8 cellular contexts compared by ENCODE assay signal in the genomic region with DNA sequence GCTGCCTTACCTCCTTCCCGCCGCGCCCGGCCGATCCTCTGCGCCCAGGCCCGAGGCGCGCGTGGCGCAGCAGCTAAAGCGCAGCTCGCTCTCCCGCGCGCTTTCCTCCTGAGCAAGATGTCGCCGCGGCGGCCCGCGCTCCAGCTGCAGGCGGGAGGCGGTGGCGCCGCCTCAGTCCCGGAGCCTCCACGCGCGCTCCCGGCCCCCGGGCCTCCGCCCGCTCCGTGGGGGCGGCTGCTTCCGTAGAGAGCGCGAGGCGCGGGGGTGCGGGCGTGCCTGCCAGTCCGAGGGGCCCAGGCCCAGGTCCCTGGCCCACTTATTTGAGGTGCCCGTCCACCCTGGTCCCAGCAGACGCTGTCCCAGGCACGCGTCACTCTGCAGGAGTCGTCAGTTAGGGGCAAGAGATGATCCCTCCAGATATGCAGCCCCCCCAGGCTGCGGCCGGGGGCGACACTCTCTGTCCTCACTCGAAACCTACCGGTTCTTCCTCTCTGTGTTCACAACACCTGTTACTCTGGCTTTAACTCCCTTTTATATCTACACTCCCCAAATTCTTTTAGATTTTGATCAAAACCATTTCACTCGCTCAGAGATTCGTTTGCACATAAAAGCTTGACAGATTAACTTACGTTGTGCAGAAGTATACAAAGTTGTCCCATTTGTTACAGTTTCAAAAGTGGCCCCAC. TPM values are rescaled to one million over a fixed set of nuclear protein-coding genes. Genes with fewer than 3 reads are reported as not detected.
DNase-seq lines count a peak whose midpoint lies in the region; ATAC-seq and TF ChIP-seq lines count a peak whose summit lies in the region.

A gene with protein sequence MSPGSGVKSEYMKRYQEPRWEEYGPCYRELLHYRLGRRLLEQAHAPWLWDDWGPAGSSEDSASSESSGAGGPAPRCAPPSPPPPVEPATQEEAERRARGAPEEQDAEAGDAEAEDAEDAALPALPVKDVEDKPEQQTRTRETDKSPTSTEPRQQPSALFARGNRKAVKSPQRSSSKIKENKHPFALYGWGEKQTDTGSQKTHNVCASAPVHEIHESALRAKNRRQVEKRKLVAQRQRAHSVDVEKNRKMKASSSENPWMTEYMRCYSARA (minus strand): TSS at position 146 of the 686 bp plus-strand sequence. CDS start 582 bp downstream, outside the sequence.

- H3K4me3 Mint-ChIP-seq in CD4-positive, alpha-beta memory T cell: peak within 1 kb of the TSS; percentile 87 to 95 (median 94)
- peak within 1 kb of the TSS; percentile 92 for H3K4me3 Mint-ChIP-seq in activated naive CD4-positive, alpha-beta T cell treated with anti-CD3 and anti-CD28 coated beads, Interleukin-2, amount 50 U/mL, for 24 hours
- H3K4me3 Mint-ChIP-seq in osteocyte (ENCODE audit: unreplicated experiment): peak within 1 kb of the TSS; percentile 81

- no peaks in the 10 kb centered on the region for H3K36me3 ChIP-seq in CD4-positive, alpha-beta memory T cell (ENCODE audit: insufficient read depth, low read length)
- no peaks in the 10 kb centered on the region for H3K36me3 ChIP-seq in upper lobe of right lung

- H3K36me3 Mint-ChIP-seq in CD4-positive, alpha-beta memory T cell: peaks cover 0 to 14% of the 10 kb centered on the region in 2 donors
- H3K36me3 Mint-ChIP-seq in activated naive CD4-positive, alpha-beta T cell treated with anti-CD3 and anti-CD28 coated beads, Interleukin-2, amount 50 U/mL, for 24 hours: no peaks in the 10 kb centered on the region
- H3K36me3 Mint-ChIP-seq in osteocyte (ENCODE audit: unreplicated experiment): no peaks in the 10 kb centered on the region

- peak within 1 kb of the TSS; percentile 68 for H3K27ac ChIP-seq in CD4-positive, alpha-beta memory T cell (ENCODE audit: low read depth, low read length)
- H3K27ac ChIP-seq in upper lobe of right lung: peak within 1 kb of the TSS; percentile 93

- TF ChIP-seq CTCF in osteocyte (IDR thresholded peaks at IDR 0.05): peak; percentile 5
- no peak for TF ChIP-seq CTCF in upper lobe of right lung (IDR thresholded peaks at IDR 0.05)

- ATAC-seq in GM19324 (IDR thresholded peaks at IDR 0.05; ENCODE audit: low FRiP score, unreplicated experiment): peak; percentile 46
- peak; percentile 34 for ATAC-seq in HG03378 (IDR thresholded peaks at IDR 0.05; ENCODE audit: unreplicated experiment)
- ATAC-seq in Right ventricle myocardium inferior: peak; percentile 85
- peak; percentile 78 for ATAC-seq in upper lobe of right lung

- H3K27me3 ChIP-seq in CD4-positive, alpha-beta memory T cell (ENCODE audit: insufficient read depth, low read length): no peaks in the 10 kb centered on the region
- no peaks in the 10 kb centered on the region for H3K27me3 ChIP-seq in upper lobe of right lung

- H3K9me3 ChIP-seq in CD4-positive, alpha-beta memory T cell (ENCODE audit: control insufficient read depth in 1 of 2, low read length in 2 of 2): no peaks in the 10 kb centered on the region
- H3K9me3 ChIP-seq in upper lobe of right lung: no peaks in the 10 kb centered on the region

- DNase-seq in CD4-positive, alpha-beta memory T cell: peak in 3 of 5 donors; percentile 72 to 75 (median 73)
- DNase-seq in RPMI7951 (ENCODE audit: low read depth) (peak; percentile 46), Right ventricle myocardium inferior (ENCODE audit: missing footprints) (peak; percentile 85), osteocyte (ENCODE audit: extremely low spot score, unreplicated experiment) (peak; percentile 84), upper lobe of right lung (peak; percentile 85)

- H3K4me1 Mint-ChIP-seq in CD4-positive, alpha-beta memory T cell: peaks cover 21 to 45% (median 35%) of the 10 kb centered on the region in 4 donors
- H3K4me1 Mint-ChIP-seq in activated naive CD4-positive, alpha-beta T cell treated with anti-CD3 and anti-CD28 coated beads, Interleukin-2, amount 50 U/mL, for 24 hours: peaks cover 37% of the 10 kb centered on the region
- H3K4me1 Mint-ChIP-seq in osteocyte (ENCODE audit: unreplicated experiment): peaks cover 19% of the 10 kb centered on the region

- peaks cover 4 to 6% of the 10 kb centered on the region in 2 donors for H3K27me3 Mint-ChIP-seq in CD4-positive, alpha-beta memory T cell
- no peaks in the 10 kb centered on the region for H3K27me3 Mint-ChIP-seq in activated naive CD4-positive, alpha-beta T cell treated with anti-CD3 and anti-CD28 coated beads, Interleukin-2, amount 50 U/mL, for 24 hours
- H3K27me3 Mint-ChIP-seq in osteocyte (ENCODE audit: unreplicated experiment): peaks cover 15% of the 10 kb centered on the region

- H3K4me3 ChIP-seq in CD4-positive, alpha-beta memory T cell (ENCODE audit: low read length in 2 of 2): peak within 1 kb of the TSS; percentile 67 to 76
- peak within 1 kb of the TSS; percentile 86 for H3K4me3 ChIP-seq in upper lobe of right lung

- H3K27ac Mint-ChIP-seq in CD4-positive, alpha-beta memory T cell: peak within 1 kb of the TSS; percentile 88 to 96 (median 92)
- H3K27ac Mint-ChIP-seq in activated naive CD4-positive, alpha-beta T cell treated with anti-CD3 and anti-CD28 coated beads, Interleukin-2, amount 50 U/mL, for 24 hours: peak within 1 kb of the TSS; percentile 78
- H3K27ac Mint-ChIP-seq in osteocyte (ENCODE audit: unreplicated experiment): peak within 1 kb of the TSS; percentile 4

- POLR2A ChIA-PET in CD4-positive, alpha-beta memory T cell (lab: Charles Lee; ENCODE audit: partially characterized antibody): interaction anchor here (0.5 to 3.9 kb wide), 14 partner anchors 9 to 608 kb away, joined by 3 to 21 read pairs (median 4); a partner anchor contains a TSS

- peaks cover 51% of the 10 kb centered on the region for H3K4me1 ChIP-seq in CD4-positive, alpha-beta memory T cell (ENCODE audit: insufficient read depth, low read length)
- H3K4me1 ChIP-seq in upper lobe of right lung: peaks cover 12% of the 10 kb centered on the region

- intact Hi-C loops in CD4-positive, alpha-beta memory T cell (cut with micrococcal nuclease): loop anchor here (1.0 to 5.0 kb wide), 5 partner anchors 72 to 606 kb away; a partner anchor contains a TSS
- intact Hi-C loops in Right ventricle myocardium inferior (cut with DNase I): loop anchor here (5.0 kb wide), 1 partner anchor 71 kb away; a partner anchor contains a TSS
- intact Hi-C loops in upper lobe of right lung (cut with DNase I): no loop called here

- CTCF ChIA-PET in CD4-positive, alpha-beta memory T cell (lab: Charles Lee; ENCODE audit: partially characterized antibody): interaction anchor here (1.3 to 2.2 kb wide), 2 partner anchors 9 to 84 kb away, joined by 3 to 4 read pairs; no protein-coding TSS in a partner anchor

- H3K9me3 Mint-ChIP-seq in CD4-positive, alpha-beta memory T cell: peaks cover 0 to 2% (median 0%) of the 10 kb centered on the region in 8 donors
- H3K9me3 Mint-ChIP-seq in activated naive CD4-positive, alpha-beta T cell treated with anti-CD3 and anti-CD28 coated beads, Interleukin-2, amount 50 U/mL, for 24 hours: no peaks in the 10 kb centered on the region
- H3K9me3 Mint-ChIP-seq in osteocyte (ENCODE audit: unreplicated experiment): no peaks in the 10 kb centered on the region

RNA-seq across cellular contexts. Expression of the gene that starts here (rescaled TPM):
- total RNA-seq in CD4-positive, alpha-beta memory T cell: 10 to 100 TPM; 17.5 to 18.3 TPM
- polyA plus RNA-seq in CD4-positive, alpha-beta memory T cell: 1 to 10 TPM; 3.9 to 4.1 TPM
- total RNA-seq in RPMI7951 (2014; rRNA removed; shearing (Covaris generic)): 19.1 and 22.8 TPM in 2 replicates
- total RNA-seq in Right ventricle myocardium inferior (2.3 TPM), osteocyte (5.4 and 5.7 TPM in 2 replicates), upper lobe of right lung (9.1 TPM)

Comparison
In these comparisons a context has a peak if more than half of its experiments do, and no peak if none do; other contexts are left out.
1. Peak in every context shown above with its lines: DNase-seq, ATAC-seq, H3K4me3 ChIP-seq and H3K27ac ChIP-seq.
2. H3K27ac Mint-ChIP-seq: peak in every context shown above with its lines; median percentile 92 in CD4-positive, alpha-beta memory T cell; 78 in activated naive CD4-positive, alpha-beta T cell treated with anti-CD3 and anti-CD28 coated beads, Interleukin-2, amount 50 U/mL, for 24 hours; 4 in osteocyte.
3. ATAC-seq: peak in every context shown above with its lines; median percentile 85 in Right ventricle myocardium inferior; 78 in upper lobe of right lung; 46 in GM19324; 34 in HG03378.